In genomic region chrX:2854918-2855317, GRCh38 we compare ENCODE assay signal across 38 cellular contexts. TPM values are rescaled to one million over a fixed set of nuclear protein-coding genes. Genes with fewer than 3 reads are reported as not detected.
"Had no signal": no experiment of that assay in that cellular context is flagged by ENCODE, and none has a peak within 500 bp of the region (broad histone marks: within the 10 kb centered on the region; RNA-seq: fewer than 3 reads in every experiment).

No MANE protein-coding gene starts in this region.

- H3K36me3 ChIP-seq: adrenal gland, ascending aorta, brain microvascular endothelial cell, breast epithelium had no signal

- H3K4me1 ChIP-seq: adrenal gland, ascending aorta, body of pancreas, breast epithelium had no signal

- H3K27ac ChIP-seq: adrenal gland, ascending aorta, body of pancreas, brain microvascular endothelial cell, breast epithelium, cardiac muscle cell had no signal

- H3K4me3 ChIP-seq: adrenal gland, ascending aorta, body of pancreas, breast epithelium, cardiac muscle cell had no signal

- H3K36me3 Mint-ChIP-seq: activated naive CD4-positive, alpha-beta T cell treated with anti-CD3 and anti-CD28 coated beads, Interleukin-2, amount 10 ng/mL, durations not matched to agents 7 days and 5 days; activated naive CD4-positive, alpha-beta T cell treated with anti-CD3 and anti-CD28 coated beads, Interleukin-2, amount 50 U/mL, for 24 hours; activated naive CD4-positive, alpha-beta T cell treated with anti-CD3 and anti-CD28 coated beads, Interleukin-2, amount 50 U/mL, for 72 hours; activated naive CD8-positive, alpha-beta T cell; activated naive CD8-positive, alpha-beta T cell treated with anti-CD3 and anti-CD28 coated beads for 36 hours; activated naive CD8-positive, alpha-beta T cell treated with anti-CD3 and anti-CD28 coated beads, Interleukin-2, amount 10 ng/mL, durations not matched to agents 7 days and 5 days had no signal

- H3K4me1 Mint-ChIP-seq: activated naive CD4-positive, alpha-beta T cell treated with anti-CD3 and anti-CD28 coated beads, Interleukin-2, amount 10 ng/mL, durations not matched to agents 7 days and 5 days; activated naive CD4-positive, alpha-beta T cell treated with anti-CD3 and anti-CD28 coated beads, Interleukin-2, amount 50 U/mL, for 24 hours; activated naive CD8-positive, alpha-beta T cell treated with anti-CD3 and anti-CD28 coated beads for 36 hours; activated naive CD8-positive, alpha-beta T cell treated with anti-CD3 and anti-CD28 coated beads, Interleukin-2, amount 10 ng/mL, durations not matched to agents 7 days and 5 days; activated naive CD8-positive, alpha-beta T cell treated with anti-CD3 and anti-CD28 coated beads, Interleukin-2, amount 50 U/mL, for 24 hours; activated T-helper 17 cell treated with anti-CD3 and anti-CD28 coated beads, Interleukin-2, amount 50 U/mL, for 72 hours; brain; central memory CD8-positive, alpha-beta T cell had no signal

- DNase-seq: activated effector memory CD4-positive, alpha-beta T cell treated with anti-CD3 and anti-CD28 coated beads, Interleukin-2, amount 50 U/mL, for 16 hours; activated effector memory CD4-positive, alpha-beta T cell treated with Interleukin-2 at 50 U/mL for 16 hours; activated gamma-delta T cell; activated gamma-delta T cell treated with Interleukin-2 at 50 U/mL for 16 hours; activated naive CD4-positive, alpha-beta T cell; activated naive CD4-positive, alpha-beta T cell treated with anti-CD3 and anti-CD28 coated beads for 36 hours; activated naive CD4-positive, alpha-beta T cell treated with anti-CD3 and anti-CD28 coated beads, Interleukin-2, amount 10 ng/mL, durations not matched to agents 7 days and 5 days; activated naive CD4-positive, alpha-beta T cell treated with anti-CD3 and anti-CD28 coated beads, Interleukin-2, amount 50 U/mL, for 16 hours; activated naive CD4-positive, alpha-beta T cell treated with Interleukin-2 at 50 U/mL for 16 hours; activated naive CD8-positive, alpha-beta T cell treated with anti-CD3 and anti-CD28 coated beads for 36 hours; activated naive CD8-positive, alpha-beta T cell treated with anti-CD3 and anti-CD28 coated beads, Interleukin-2, amount 10 ng/mL, durations not matched to agents 7 days and 5 days; activated naive CD8-positive, alpha-beta T cell treated with anti-CD3 and anti-CD28 coated beads, Interleukin-2, amount 50 U/mL, for 24 hours; activated T-cell treated with anti-CD3 and anti-CD28 coated beads, Interleukin-2, amount 50 U/mL, for 1 hour; activated T-cell treated with anti-CD3 and anti-CD28 coated beads, Interleukin-2, amount 50 U/mL, for 24 hours; activated T-cell treated with anti-CD3 and anti-CD28 coated beads, Interleukin-2, amount 50 U/mL, for 4 hours; activated T-cell treated with anti-CD3 and anti-CD28 coated beads, Interleukin-2, amount 50 U/mL, for 48 hours; activated T-cell treated with anti-CD3 and anti-CD28 coated beads, Interleukin-2, amount 50 U/mL, for 72 hours; adrenal gland; amniotic stem cell; amygdala; anterior cingulate cortex; aorta; body of pancreas; brain microvascular endothelial cell; caudate nucleus; central memory CD4-positive, alpha-beta T cell; cerebellar nuclear complex had no signal

- ATAC-seq: activated naive CD4-positive, alpha-beta T cell treated with anti-CD3 and anti-CD28 coated beads, Interleukin-2, amount 50 U/mL, for 72 hours; activated naive CD8-positive, alpha-beta T cell treated with anti-CD3 and anti-CD28 coated beads, Interleukin-2, amount 50 U/mL, for 24 hours; activated T-cell treated with anti-CD3 and anti-CD28 coated beads, Interleukin-2, amount 50 U/mL, for 4 hours; activated T-cell treated with anti-CD3 and anti-CD28 coated beads, Interleukin-2, amount 50 U/mL, for 72 hours; activated T-helper 17 cell treated with anti-CD3 and anti-CD28 coated beads, Interleukin-2, amount 50 U/mL, for 72 hours; body of pancreas had no signal

- H3K27me3 Mint-ChIP-seq: activated naive CD4-positive, alpha-beta T cell treated with anti-CD3 and anti-CD28 coated beads, Interleukin-2, amount 10 ng/mL, durations not matched to agents 7 days and 5 days; activated naive CD4-positive, alpha-beta T cell treated with anti-CD3 and anti-CD28 coated beads, Interleukin-2, amount 50 U/mL, for 24 hours; activated naive CD8-positive, alpha-beta T cell treated with anti-CD3 and anti-CD28 coated beads for 36 hours; activated naive CD8-positive, alpha-beta T cell treated with anti-CD3 and anti-CD28 coated beads, Interleukin-2, amount 50 U/mL, for 24 hours; activated T-helper 17 cell treated with anti-CD3 and anti-CD28 coated beads, Interleukin-2, amount 50 U/mL, for 72 hours; brain; central memory CD8-positive, alpha-beta T cell had no signal

- H3K9me3 ChIP-seq: adrenal gland, ascending aorta, body of pancreas, breast epithelium had no signal

- H3K27me3 ChIP-seq: adrenal gland, ascending aorta, body of pancreas, brain microvascular endothelial cell, breast epithelium, cardiac muscle cell had no signal

- H3K9me3 Mint-ChIP-seq: activated naive CD4-positive, alpha-beta T cell treated with anti-CD3 and anti-CD28 coated beads for 36 hours; activated naive CD4-positive, alpha-beta T cell treated with anti-CD3 and anti-CD28 coated beads, Interleukin-2, amount 10 ng/mL, durations not matched to agents 7 days and 5 days; activated naive CD4-positive, alpha-beta T cell treated with anti-CD3 and anti-CD28 coated beads, Interleukin-2, amount 50 U/mL, for 24 hours; activated naive CD4-positive, alpha-beta T cell treated with anti-CD3 and anti-CD28 coated beads, Interleukin-2, amount 50 U/mL, for 72 hours; activated naive CD8-positive, alpha-beta T cell treated with anti-CD3 and anti-CD28 coated beads for 36 hours; activated naive CD8-positive, alpha-beta T cell treated with anti-CD3 and anti-CD28 coated beads, Interleukin-2, amount 10 ng/mL, durations not matched to agents 7 days and 5 days; activated naive CD8-positive, alpha-beta T cell treated with anti-CD3 and anti-CD28 coated beads, Interleukin-2, amount 50 U/mL, for 24 hours; activated T-cell treated with anti-CD3 and anti-CD28 coated beads, Interleukin-2, amount 50 U/mL, for 24 hours; activated T-cell treated with anti-CD3 and anti-CD28 coated beads, Interleukin-2, amount 50 U/mL, for 4 hours; activated T-cell treated with anti-CD3 and anti-CD28 coated beads, Interleukin-2, amount 50 U/mL, for 72 hours; activated T-helper 1 cell treated with anti-CD3 and anti-CD28 coated beads, Interleukin-12 subunit alpha, Interleukin-12 subunit beta, Interleukin-2, Interleukin-4 antibody, amounts not matched to agents 30 ng/mL and 10 ng/mL and 1 ng/mL, durations not matched to agents 14 hours and 24 hours and 36 hours; activated T-helper 17 cell treated with anti-CD3 and anti-CD28 coated beads, Interleukin-2, amount 50 U/mL, for 72 hours; activated T-helper 2 cell treated with anti-CD3 and anti-CD28 coated beads, Interferon-gamma antibody, Interleukin-2, Interleukin-4, amounts not matched to agents 10 μg/mL and 5 μg/mL and 100 μg/mL, durations not matched to agents 14 hours and 24 hours and 36 hours; central memory CD8-positive, alpha-beta T cell had no signal

- H3K27ac Mint-ChIP-seq: activated naive CD4-positive, alpha-beta T cell treated with anti-CD3 and anti-CD28 coated beads for 36 hours; activated naive CD4-positive, alpha-beta T cell treated with anti-CD3 and anti-CD28 coated beads, Interleukin-2, amount 10 ng/mL, durations not matched to agents 7 days and 5 days; activated naive CD4-positive, alpha-beta T cell treated with anti-CD3 and anti-CD28 coated beads, Interleukin-2, amount 50 U/mL, for 24 hours; activated naive CD4-positive, alpha-beta T cell treated with anti-CD3 and anti-CD28 coated beads, Interleukin-2, amount 50 U/mL, for 72 hours; activated naive CD8-positive, alpha-beta T cell; activated naive CD8-positive, alpha-beta T cell treated with anti-CD3 and anti-CD28 coated beads for 36 hours; activated naive CD8-positive, alpha-beta T cell treated with anti-CD3 and anti-CD28 coated beads, Interleukin-2, amount 10 ng/mL, durations not matched to agents 7 days and 5 days; activated naive CD8-positive, alpha-beta T cell treated with anti-CD3 and anti-CD28 coated beads, Interleukin-2, amount 50 U/mL, for 24 hours; activated T-cell treated with anti-CD3 and anti-CD28 coated beads, Interleukin-2, amount 50 U/mL, for 24 hours; activated T-cell treated with anti-CD3 and anti-CD28 coated beads, Interleukin-2, amount 50 U/mL, for 72 hours; activated T-helper 1 cell treated with anti-CD3 and anti-CD28 coated beads, Interleukin-12 subunit alpha, Interleukin-12 subunit beta, Interleukin-2, Interleukin-4 antibody, amounts not matched to agents 30 ng/mL and 10 ng/mL and 1 ng/mL, durations not matched to agents 14 hours and 24 hours and 36 hours; activated T-helper 17 cell treated with anti-CD3 and anti-CD28 coated beads, Interleukin-2, amount 50 U/mL, for 72 hours; activated T-helper 2 cell treated with anti-CD3 and anti-CD28 coated beads, Interferon-gamma antibody, Interleukin-2, Interleukin-4, amounts not matched to agents 10 μg/mL and 5 μg/mL and 100 μg/mL, durations not matched to agents 14 hours and 24 hours and 36 hours; brain had no signal

- H3K4me3 Mint-ChIP-seq: activated naive CD4-positive, alpha-beta T cell treated with anti-CD3 and anti-CD28 coated beads for 36 hours; activated naive CD4-positive, alpha-beta T cell treated with anti-CD3 and anti-CD28 coated beads, Interleukin-2, amount 10 ng/mL, durations not matched to agents 7 days and 5 days; activated naive CD4-positive, alpha-beta T cell treated with anti-CD3 and anti-CD28 coated beads, Interleukin-2, amount 50 U/mL, for 24 hours; activated naive CD8-positive, alpha-beta T cell; activated naive CD8-positive, alpha-beta T cell treated with anti-CD3 and anti-CD28 coated beads for 36 hours; activated naive CD8-positive, alpha-beta T cell treated with anti-CD3 and anti-CD28 coated beads, Interleukin-2, amount 10 ng/mL, durations not matched to agents 7 days and 5 days; activated naive CD8-positive, alpha-beta T cell treated with anti-CD3 and anti-CD28 coated beads, Interleukin-2, amount 50 U/mL, for 24 hours; activated T-cell treated with anti-CD3 and anti-CD28 coated beads, Interleukin-2, amount 50 U/mL, for 24 hours; activated T-cell treated with anti-CD3 and anti-CD28 coated beads, Interleukin-2, amount 50 U/mL, for 4 hours; activated T-cell treated with anti-CD3 and anti-CD28 coated beads, Interleukin-2, amount 50 U/mL, for 72 hours; activated T-helper 1 cell treated with anti-CD3 and anti-CD28 coated beads, Interleukin-12 subunit alpha, Interleukin-12 subunit beta, Interleukin-2, Interleukin-4 antibody, amounts not matched to agents 30 ng/mL and 10 ng/mL and 1 ng/mL, durations not matched to agents 14 hours and 24 hours and 36 hours; activated T-helper 17 cell treated with anti-CD3 and anti-CD28 coated beads, Interleukin-2, amount 50 U/mL, for 72 hours; brain; central memory CD8-positive, alpha-beta T cell had no signal

RNA-seq across cellular contexts. Expression of gene GYG2, which starts 26.2 kb away (rescaled TPM):
- total RNA-seq: activated naive CD4-positive, alpha-beta T cell treated with anti-CD3 and anti-CD28 coated beads for 36 hours; activated naive CD4-positive, alpha-beta T cell treated with anti-CD3 and anti-CD28 coated beads, Interleukin-2, amount 50 U/mL, for 72 hours; activated naive CD8-positive, alpha-beta T cell treated with anti-CD3 and anti-CD28 coated beads for 36 hours; activated naive CD8-positive, alpha-beta T cell treated with anti-CD3 and anti-CD28 coated beads, Interleukin-2, amount 10 ng/mL, durations not matched to agents 7 days and 5 days; activated T-cell treated with anti-CD3 and anti-CD28 coated beads, Interleukin-2, amount 50 U/mL, for 4 hours; activated T-cell treated with anti-CD3 and anti-CD28 coated beads, Interleukin-2, amount 50 U/mL, for 72 hours; activated T-helper 1 cell treated with anti-CD3 and anti-CD28 coated beads, Interleukin-12 subunit alpha, Interleukin-12 subunit beta, Interleukin-2, Interleukin-4 antibody, amounts not matched to agents 30 ng/mL and 10 ng/mL and 1 ng/mL, durations not matched to agents 14 hours and 24 hours and 36 hours; activated T-helper 17 cell treated with anti-CD3 and anti-CD28 coated beads, Interleukin-2, amount 50 U/mL, for 72 hours; activated T-helper 2 cell treated with anti-CD3 and anti-CD28 coated beads, Interferon-gamma antibody, Interleukin-2, Interleukin-4, amounts not matched to agents 10 μg/mL and 5 μg/mL and 100 μg/mL, durations not matched to agents 14 hours and 24 hours and 36 hours had no signal
